In genomic region chrX:152632445-152633097, GRCh38 we compare ENCODE assay signal across 8 cellular contexts. TPM values are rescaled to one million over a fixed set of nuclear protein-coding genes. Genes with fewer than 3 reads are reported as not detected.
DNase-seq lines count a peak whose midpoint lies in the region; ATAC-seq and TF ChIP-seq lines count a peak whose summit lies in the region.

No MANE protein-coding gene starts in this region.

- H3K27ac Mint-ChIP-seq in WTC11: no peak overlapping the region

- H3K27me3 ChIP-seq in neutrophil: peaks cover 25% of the 10 kb centered on the region

- ATAC-seq in WTC11 (no peak), HG03280 (IDR thresholded peaks at IDR 0.05; ENCODE audit: unreplicated experiment) (no peak), GM19452 (IDR thresholded peaks at IDR 0.05; ENCODE audit: unreplicated experiment) (no peak)

- CTCF ChIA-PET in WTC11 (lab: Charles Lee): interaction anchor here (0.6 to 2.8 kb wide), 15 partner anchors 9 to 918 kb away, joined by 3 to 29 read pairs (median 4); partner anchors contain the start of gene GABRA3

- no peaks in the 10 kb centered on the region for H3K9me3 ChIP-seq in neutrophil

- no peaks in the 10 kb centered on the region for H3K36me3 ChIP-seq in neutrophil

- H3K27me3 Mint-ChIP-seq in WTC11 (ENCODE audit: low read depth): peaks cover 9% of the 10 kb centered on the region; the same call in 1 of the 2 replicates

- H3K36me3 Mint-ChIP-seq in WTC11: no peaks in the 10 kb centered on the region

- TF ChIP-seq POLR2A in erythroblast (IDR thresholded peaks at IDR 0.05; ENCODE audit: low read length): no peak

- peaks cover 12% of the 10 kb centered on the region for H3K4me1 Mint-ChIP-seq in WTC11

- no peak overlapping the region for H3K4me3 Mint-ChIP-seq in WTC11

- no peak overlapping the region for H3K4me3 ChIP-seq in neutrophil (ENCODE audit: low read depth in 1 of 2, low read length in 1 of 2)

- no peaks in the 10 kb centered on the region for H3K9me3 Mint-ChIP-seq in WTC11

- DNase-seq in ACHN (peak; percentile 24), GM04503 (ENCODE audit: low read depth) (peak; percentile 8), LoVo (ENCODE audit: low spot score) (peak; percentile 27), WTC11 (ENCODE audit: low spot score) (peak; percentile 62), erythroblast (lab: John Stamatoyannopoulos, UW) (peak; percentile 1 to 49)

- no peak overlapping the region for H3K27ac ChIP-seq in neutrophil

- in situ Hi-C loops in ACHN (cut with HindIII; ENCODE audit: low pct_ligation_motif_present, low pct_unique_long_range_greater_than_20kb, low sequenced_read_pairs): loop anchor here (25.0 kb wide), 1 partner anchor 180 kb away; no protein-coding TSS in a partner anchor

- POLR2A ChIA-PET in WTC11 (lab: Charles Lee): no interaction called here

- TF ChIP-seq CTCF in WTC11 (IDR thresholded peaks at IDR 0.05): peak; percentile 67
- TF ChIP-seq CTCF in neutrophil (IDR thresholded peaks at IDR 0.05): peak; percentile 26

- H3K4me1 ChIP-seq in neutrophil (ENCODE audit: control insufficient read depth in 1 of 2, insufficient read depth in 1 of 2, low read depth in 1 of 2, low read length in 1 of 2): no peaks in the 10 kb centered on the region

TF ChIP-seq in WTC11, 78 proteins besides CTCF, POLR2A, EP300 and RAD21 (continues in another document):
- no peak for TF ChIP-seq ZNF425 (CRISPR knock-in tag; conservative IDR thresholded peaks at IDR 0.05)
- TF ChIP-seq TEAD4 (CRISPR knock-in tag; IDR thresholded peaks at IDR 0.05): no peak
- TF ChIP-seq OVOL2 (CRISPR knock-in tag; IDR thresholded peaks at IDR 0.05; ENCODE audit: borderline replicate concordance): no peak
- no peak for TF ChIP-seq IRF1 (CRISPR knock-in tag; IDR thresholded peaks at IDR 0.05)
- TF ChIP-seq ETV6 (CRISPR knock-in tag; IDR thresholded peaks at IDR 0.05): no peak
- no peak for TF ChIP-seq ZNF512 (CRISPR knock-in tag; IDR thresholded peaks at IDR 0.05; ENCODE audit: borderline replicate concordance)
- TF ChIP-seq PREB (CRISPR knock-in tag; IDR thresholded peaks at IDR 0.05; ENCODE audit: borderline replicate concordance): no peak
- no peak for TF ChIP-seq STAT6 (CRISPR knock-in tag; conservative IDR thresholded peaks at IDR 0.05; ENCODE audit: low read depth)
- TF ChIP-seq ZNF232 (CRISPR knock-in tag; IDR thresholded peaks at IDR 0.05): no peak
- TF ChIP-seq GTF2I (CRISPR knock-in tag; conservative IDR thresholded peaks at IDR 0.05): no peak
- TF ChIP-seq FOXJ3 (CRISPR knock-in tag; IDR thresholded peaks at IDR 0.05; ENCODE audit: borderline replicate concordance): no peak
- no peak for TF ChIP-seq ZNF532 (CRISPR knock-in tag; IDR thresholded peaks at IDR 0.05; ENCODE audit: borderline replicate concordance)

RNA-seq across cellular contexts. Expression of gene GABRQ, which starts 5.1 kb away (rescaled TPM):
- 8.6 to 9.1 TPM (median 8.8 TPM) in 3 replicates for total RNA-seq in WTC11 (2021)

Comparison
In these comparisons a context has a peak if more than half of its experiments do, and no peak if none do; other contexts are left out.
1. DNase-seq: peak in every context shown above with its lines; median percentile 62 in WTC11; 27 in LoVo; 25 in erythroblast; 24 in ACHN; 8 in GM04503.